ENCODE assay signal across 8 cellular contexts in genomic region chr10:26566525-26567348, GRCh38.
DNase-seq lines count a peak whose midpoint lies in the region; ATAC-seq and TF ChIP-seq lines count a peak whose summit lies in the region.

No MANE protein-coding gene starts in this region.

- peak in 2 of 3 experiments; percentile 22 to 54 for DNase-seq in NCI-H1417 (lab: John Stamatoyannopoulos, UW)
- DNase-seq in NCI-H1417 treated with DMSO at 0.1 percent for 48 hours (lab: John Stamatoyannopoulos, UW), result no peak
- DNase-seq in cardiac fibroblast (ENCODE audit: low read depth in 2 of 2), result no peak
- DNase-seq in left kidney (ENCODE audit: low read depth, low spot score), result peak; percentile 70
- DNase-seq in testis, result peak; percentile 39
- no peak for DNase-seq in G401 (ENCODE audit: low spot score)

- H3K27me3 ChIP-seq in testis, result no peaks in the 10 kb centered on the region

- peak overlapping the region in 1 of 2 donors; percentile 26 for H3K27ac ChIP-seq in testis

- no peak for TF ChIP-seq POLR2A in testis (IDR thresholded peaks at IDR 0.05)

- no peaks in the 10 kb centered on the region for H3K9me3 ChIP-seq in testis

- H3K36me3 ChIP-seq in testis (ENCODE audit: low read depth, missing control alignments), result no peaks in the 10 kb centered on the region

- in situ Hi-C loops in G401 (cut with HindIII; ENCODE audit: low sequenced_read_pairs), result no loop called here

- intact Hi-C loops in testis (cut with DNase I; ENCODE audit: low total_unique reads), result no loop called here

- no peak for TF ChIP-seq CTCF in cardiac fibroblast (IDR thresholded peaks at IDR 0.05; ENCODE audit: low read depth, low read length)
- no peak for TF ChIP-seq CTCF in testis (IDR thresholded peaks at IDR 0.05)

- H3K4me3 ChIP-seq in cardiac fibroblast (replicated peaks in 1 of 2; ENCODE audit: low read depth in 2 of 2, low read length in 2 of 2), result peak overlapping the region; percentile 15
- peak overlapping the region; percentile 53 to 64 for H3K4me3 ChIP-seq in testis

- H3K4me1 ChIP-seq in testis, result no peaks in the 10 kb centered on the region

- ATAC-seq in GM18909 (IDR thresholded peaks at IDR 0.05; ENCODE audit: poor library complexity, unreplicated experiment) (no peak), GM21367 (IDR thresholded peaks at IDR 0.05; ENCODE audit: unreplicated experiment) (no peak)

- 9 to 21% methylated on average over 22 to 50 of the region's 64 CpGs for WGBS in testis, 2 donors

Comparison
In these comparisons a context has a peak if more than half of its experiments do, and no peak if none do; other contexts are left out.
1. DNase-seq: peak in NCI-H1417 (2 of 3), left kidney (single experiment) and testis (single experiment); none in NCI-H1417 treated with DMSO at 0.1 percent for 48 hours (single experiment), cardiac fibroblast (0 of 2) and G401 (single experiment).